ENCODE assay signal across 1 cellular context in the genomic region with DNA sequence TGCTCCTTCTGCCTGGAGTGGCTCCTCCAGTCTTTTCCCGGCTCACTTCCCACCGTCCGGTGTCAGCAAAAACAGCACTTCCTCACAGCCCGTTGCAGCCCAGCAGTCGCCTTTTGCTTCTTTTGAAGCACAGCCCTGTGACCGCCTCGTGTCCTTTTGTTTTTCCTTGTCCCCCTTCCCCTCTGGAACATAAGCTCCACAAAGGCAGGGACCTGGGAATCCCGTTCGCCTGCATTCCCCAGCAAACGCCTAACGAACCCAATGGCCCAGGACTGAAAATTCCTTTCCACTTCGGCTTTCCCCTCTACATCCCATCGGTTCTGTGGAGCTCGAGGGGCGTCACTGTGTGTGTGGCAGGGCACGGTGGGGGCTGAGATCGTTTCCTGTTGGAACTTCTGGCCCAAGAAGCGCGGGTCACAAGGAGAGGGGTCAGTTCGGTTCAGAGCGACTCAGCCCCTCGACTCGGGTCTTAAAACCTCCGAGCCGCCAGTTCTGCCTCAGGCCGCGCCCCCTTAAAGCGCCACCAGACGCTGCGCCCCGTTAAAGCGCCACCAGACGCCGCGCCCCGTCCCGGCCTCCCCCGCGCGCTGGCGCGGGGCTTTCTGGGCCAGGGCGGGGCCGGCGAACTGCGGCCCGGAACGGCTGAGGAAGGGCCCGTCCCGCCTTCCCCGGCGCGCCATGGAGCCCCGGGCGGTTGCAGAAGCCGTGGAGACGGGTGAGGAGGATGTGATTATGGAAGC.
TF ChIP-seq lines count a peak whose summit lies in the region.

No MANE protein-coding gene starts in this region.

TF ChIP-seq in HEK293, 187 proteins besides CTCF, POLR2A, EP300 and RAD21 (continued from another document and continues in another):
- TF ChIP-seq, protein P1, sequence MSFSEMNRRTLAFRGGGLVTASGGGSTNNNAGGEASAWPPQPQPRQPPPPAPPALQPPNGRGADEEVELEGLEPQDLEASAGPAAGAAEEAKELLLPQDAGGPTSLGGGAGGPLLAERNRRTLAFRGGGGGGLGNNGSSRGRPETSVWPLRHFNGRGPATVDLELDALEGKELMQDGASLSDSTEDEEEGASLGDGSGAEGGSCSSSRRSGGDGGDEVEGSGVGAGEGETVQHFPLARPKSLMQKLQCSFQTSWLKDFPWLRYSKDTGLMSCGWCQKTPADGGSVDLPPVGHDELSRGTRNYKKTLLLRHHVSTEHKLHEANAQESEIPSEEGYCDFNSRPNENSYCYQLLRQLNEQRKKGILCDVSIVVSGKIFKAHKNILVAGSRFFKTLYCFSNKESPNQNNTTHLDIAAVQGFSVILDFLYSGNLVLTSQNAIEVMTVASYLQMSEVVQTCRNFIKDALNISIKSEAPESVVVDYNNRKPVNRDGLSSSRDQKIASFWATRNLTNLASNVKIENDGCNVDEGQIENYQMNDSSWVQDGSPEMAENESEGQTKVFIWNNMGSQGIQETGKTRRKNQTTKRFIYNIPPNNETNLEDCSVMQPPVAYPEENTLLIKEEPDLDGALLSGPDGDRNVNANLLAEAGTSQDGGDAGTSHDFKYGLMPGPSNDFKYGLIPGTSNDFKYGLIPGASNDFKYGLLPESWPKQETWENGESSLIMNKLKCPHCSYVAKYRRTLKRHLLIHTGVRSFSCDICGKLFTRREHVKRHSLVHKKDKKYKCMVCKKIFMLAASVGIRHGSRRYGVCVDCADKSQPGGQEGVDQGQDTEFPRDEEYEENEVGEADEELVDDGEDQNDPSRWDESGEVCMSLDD (tag by site-specific recombination; IDR thresholded peaks at IDR 0.05): 0 out of 2 replicates have a peak, but pooled peaks have one; percentile 19
- no peak for TF ChIP-seq ZNF707 (tag by site-specific recombination; IDR thresholded peaks at IDR 0.05)
- TF ChIP-seq ZNF776 (tag by site-specific recombination; IDR thresholded peaks at IDR 0.05; ENCODE audit: borderline replicate concordance): no peak
- no peak for TF ChIP-seq ZNF596 (tag by site-specific recombination; IDR thresholded peaks at IDR 0.05)
- TF ChIP-seq SETDB1 (IDR thresholded peaks at IDR 0.05; ENCODE audit: insufficient read length, low read length): no peak
- TF ChIP-seq, protein P2, sequence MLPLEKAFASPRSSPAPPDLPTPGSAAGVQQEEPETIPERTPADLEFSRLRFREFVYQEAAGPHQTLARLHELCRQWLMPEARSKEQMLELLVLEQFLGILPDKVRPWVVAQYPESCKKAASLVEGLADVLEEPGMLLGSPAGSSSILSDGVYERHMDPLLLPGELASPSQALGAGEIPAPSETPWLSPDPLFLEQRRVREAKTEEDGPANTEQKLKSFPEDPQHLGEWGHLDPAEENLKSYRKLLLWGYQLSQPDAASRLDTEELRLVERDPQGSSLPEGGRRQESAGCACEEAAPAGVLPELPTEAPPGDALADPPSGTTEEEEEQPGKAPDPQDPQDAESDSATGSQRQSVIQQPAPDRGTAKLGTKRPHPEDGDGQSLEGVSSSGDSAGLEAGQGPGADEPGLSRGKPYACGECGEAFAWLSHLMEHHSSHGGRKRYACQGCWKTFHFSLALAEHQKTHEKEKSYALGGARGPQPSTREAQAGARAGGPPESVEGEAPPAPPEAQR (tag by site-specific recombination; IDR thresholded peaks at IDR 0.05): no peak
- TF ChIP-seq TRIM28 (IDR thresholded peaks at IDR 0.05; ENCODE audit: borderline replicate concordance, low read length): no peak
- no peak for TF ChIP-seq ZNF571 (tag by site-specific recombination; IDR thresholded peaks at IDR 0.05)
- TF ChIP-seq, protein P3, sequence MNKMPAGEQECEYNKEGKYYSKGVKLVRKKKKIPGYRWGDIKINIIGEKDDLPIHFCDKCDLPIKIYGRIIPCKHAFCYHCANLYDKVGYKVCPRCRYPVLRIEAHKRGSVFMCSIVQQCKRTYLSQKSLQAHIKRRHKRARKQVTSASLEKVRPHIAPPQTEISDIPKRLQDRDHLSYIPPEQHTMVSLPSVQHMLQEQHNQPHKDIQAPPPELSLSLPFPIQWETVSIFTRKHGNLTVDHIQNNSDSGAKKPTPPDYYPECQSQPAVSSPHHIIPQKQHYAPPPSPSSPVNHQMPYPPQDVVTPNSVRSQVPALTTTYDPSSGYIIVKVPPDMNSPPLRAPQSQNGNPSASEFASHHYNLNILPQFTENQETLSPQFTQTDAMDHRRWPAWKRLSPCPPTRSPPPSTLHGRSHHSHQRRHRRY (tag by site-specific recombination; IDR thresholded peaks at IDR 0.05): no peak
- no peak for TF ChIP-seq WT1 (tag by site-specific recombination; IDR thresholded peaks at IDR 0.05)
- no peak for TF ChIP-seq ZNF350 (tag by site-specific recombination; IDR thresholded peaks at IDR 0.05)
- no peak for TF ChIP-seq ZNF473 (tag by site-specific recombination; IDR thresholded peaks at IDR 0.05)
- TF ChIP-seq KLF9 (tag by site-specific recombination; IDR thresholded peaks at IDR 0.05; ENCODE audit: low read depth): peak; percentile 66; the same call in 1 of the 2 replicates
- no peak for TF ChIP-seq ZEB2 (tag by site-specific recombination; IDR thresholded peaks at IDR 0.05)
- no peak for TF ChIP-seq ZFP3 (tag by site-specific recombination; IDR thresholded peaks at IDR 0.05; ENCODE audit: low read depth)
- no peak for TF ChIP-seq ZNF529 (tag by site-specific recombination; IDR thresholded peaks at IDR 0.05; ENCODE audit: insufficient replicate concordance)
- TF ChIP-seq ZNF677 (tag by site-specific recombination; IDR thresholded peaks at IDR 0.05): no peak
- TF ChIP-seq KLF1 (tag by site-specific recombination; IDR thresholded peaks at IDR 0.05): no peak
- peak; percentile 52; the same call in 1 of the 2 replicates for TF ChIP-seq KLF8 (tag by site-specific recombination; IDR thresholded peaks at IDR 0.05)
- no peak for TF ChIP-seq ZNF138 (tag by site-specific recombination; IDR thresholded peaks at IDR 0.05; ENCODE audit: borderline replicate concordance)
- no peak for TF ChIP-seq ZNF585B (tag by site-specific recombination; IDR thresholded peaks at IDR 0.05)
- TF ChIP-seq SCRT1 (tag by site-specific recombination; IDR thresholded peaks at IDR 0.05; ENCODE audit: borderline replicate concordance): no peak
- no peak for TF ChIP-seq ZNF211 (tag by site-specific recombination; IDR thresholded peaks at IDR 0.05; ENCODE audit: low read depth)
- no peak for TF ChIP-seq YY1 (tag by site-specific recombination; IDR thresholded peaks at IDR 0.05)
- TF ChIP-seq ZNF169 (tag by site-specific recombination; IDR thresholded peaks at IDR 0.05): no peak
- TF ChIP-seq, protein P4, sequence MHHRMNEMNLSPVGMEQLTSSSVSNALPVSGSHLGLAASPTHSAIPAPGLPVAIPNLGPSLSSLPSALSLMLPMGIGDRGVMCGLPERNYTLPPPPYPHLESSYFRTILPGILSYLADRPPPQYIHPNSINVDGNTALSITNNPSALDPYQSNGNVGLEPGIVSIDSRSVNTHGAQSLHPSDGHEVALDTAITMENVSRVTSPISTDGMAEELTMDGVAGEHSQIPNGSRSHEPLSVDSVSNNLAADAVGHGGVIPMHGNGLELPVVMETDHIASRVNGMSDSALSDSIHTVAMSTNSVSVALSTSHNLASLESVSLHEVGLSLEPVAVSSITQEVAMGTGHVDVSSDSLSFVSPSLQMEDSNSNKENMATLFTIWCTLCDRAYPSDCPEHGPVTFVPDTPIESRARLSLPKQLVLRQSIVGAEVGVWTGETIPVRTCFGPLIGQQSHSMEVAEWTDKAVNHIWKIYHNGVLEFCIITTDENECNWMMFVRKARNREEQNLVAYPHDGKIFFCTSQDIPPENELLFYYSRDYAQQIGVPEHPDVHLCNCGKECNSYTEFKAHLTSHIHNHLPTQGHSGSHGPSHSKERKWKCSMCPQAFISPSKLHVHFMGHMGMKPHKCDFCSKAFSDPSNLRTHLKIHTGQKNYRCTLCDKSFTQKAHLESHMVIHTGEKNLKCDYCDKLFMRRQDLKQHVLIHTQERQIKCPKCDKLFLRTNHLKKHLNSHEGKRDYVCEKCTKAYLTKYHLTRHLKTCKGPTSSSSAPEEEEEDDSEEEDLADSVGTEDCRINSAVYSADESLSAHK (tag by site-specific recombination; IDR thresholded peaks at IDR 0.05): no peak
- TF ChIP-seq ZNF341 (tag by site-specific recombination; IDR thresholded peaks at IDR 0.05; ENCODE audit: low read depth): 0 out of 2 replicates have a peak, but pooled peaks have one; percentile 2
- TF ChIP-seq, protein P5, sequence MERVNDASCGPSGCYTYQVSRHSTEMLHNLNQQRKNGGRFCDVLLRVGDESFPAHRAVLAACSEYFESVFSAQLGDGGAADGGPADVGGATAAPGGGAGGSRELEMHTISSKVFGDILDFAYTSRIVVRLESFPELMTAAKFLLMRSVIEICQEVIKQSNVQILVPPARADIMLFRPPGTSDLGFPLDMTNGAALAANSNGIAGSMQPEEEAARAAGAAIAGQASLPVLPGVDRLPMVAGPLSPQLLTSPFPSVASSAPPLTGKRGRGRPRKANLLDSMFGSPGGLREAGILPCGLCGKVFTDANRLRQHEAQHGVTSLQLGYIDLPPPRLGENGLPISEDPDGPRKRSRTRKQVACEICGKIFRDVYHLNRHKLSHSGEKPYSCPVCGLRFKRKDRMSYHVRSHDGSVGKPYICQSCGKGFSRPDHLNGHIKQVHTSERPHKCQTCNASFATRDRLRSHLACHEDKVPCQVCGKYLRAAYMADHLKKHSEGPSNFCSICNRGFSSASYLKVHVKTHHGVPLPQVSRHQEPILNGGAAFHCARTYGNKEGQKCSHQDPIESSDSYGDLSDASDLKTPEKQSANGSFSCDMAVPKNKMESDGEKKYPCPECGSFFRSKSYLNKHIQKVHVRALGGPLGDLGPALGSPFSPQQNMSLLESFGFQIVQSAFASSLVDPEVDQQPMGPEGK (tag by site-specific recombination; IDR thresholded peaks at IDR 0.05): 0 out of 2 replicates have a peak, but pooled peaks have one; percentile 39
- TF ChIP-seq, protein P6, sequence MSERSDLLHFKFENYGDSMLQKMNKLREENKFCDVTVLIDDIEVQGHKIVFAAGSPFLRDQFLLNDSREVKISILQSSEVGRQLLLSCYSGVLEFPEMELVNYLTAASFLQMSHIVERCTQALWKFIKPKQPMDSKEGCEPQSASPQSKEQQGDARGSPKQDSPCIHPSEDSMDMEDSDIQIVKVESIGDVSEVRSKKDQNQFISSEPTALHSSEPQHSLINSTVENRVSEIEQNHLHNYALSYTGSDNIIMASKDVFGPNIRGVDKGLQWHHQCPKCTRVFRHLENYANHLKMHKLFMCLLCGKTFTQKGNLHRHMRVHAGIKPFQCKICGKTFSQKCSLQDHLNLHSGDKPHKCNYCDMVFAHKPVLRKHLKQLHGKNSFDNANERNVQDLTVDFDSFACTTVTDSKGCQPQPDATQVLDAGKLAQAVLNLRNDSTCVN (tag by site-specific recombination; optimal IDR thresholded peaks at IDR 0.05): no peak
- TF ChIP-seq, protein P7, sequence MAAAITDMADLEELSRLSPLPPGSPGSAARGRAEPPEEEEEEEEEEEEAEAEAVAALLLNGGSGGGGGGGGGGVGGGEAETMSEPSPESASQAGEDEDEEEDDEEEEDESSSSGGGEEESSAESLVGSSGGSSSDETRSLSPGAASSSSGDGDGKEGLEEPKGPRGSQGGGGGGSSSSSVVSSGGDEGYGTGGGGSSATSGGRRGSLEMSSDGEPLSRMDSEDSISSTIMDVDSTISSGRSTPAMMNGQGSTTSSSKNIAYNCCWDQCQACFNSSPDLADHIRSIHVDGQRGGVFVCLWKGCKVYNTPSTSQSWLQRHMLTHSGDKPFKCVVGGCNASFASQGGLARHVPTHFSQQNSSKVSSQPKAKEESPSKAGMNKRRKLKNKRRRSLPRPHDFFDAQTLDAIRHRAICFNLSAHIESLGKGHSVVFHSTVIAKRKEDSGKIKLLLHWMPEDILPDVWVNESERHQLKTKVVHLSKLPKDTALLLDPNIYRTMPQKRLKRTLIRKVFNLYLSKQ (tag by site-specific recombination; IDR thresholded peaks at IDR 0.05; ENCODE audit: borderline replicate concordance): no peak
- no peak for TF ChIP-seq ZNF830 (tag by site-specific recombination; IDR thresholded peaks at IDR 0.05; ENCODE audit: low read depth)
- TF ChIP-seq ZBTB48 (tag by site-specific recombination; IDR thresholded peaks at IDR 0.05): no peak
- TF ChIP-seq ZBTB17 (tag by site-specific recombination; IDR thresholded peaks at IDR 0.05): no peak
- no peak for TF ChIP-seq ZNF555 (tag by site-specific recombination; conservative IDR thresholded peaks at IDR 0.05)
- TF ChIP-seq, protein P8, sequence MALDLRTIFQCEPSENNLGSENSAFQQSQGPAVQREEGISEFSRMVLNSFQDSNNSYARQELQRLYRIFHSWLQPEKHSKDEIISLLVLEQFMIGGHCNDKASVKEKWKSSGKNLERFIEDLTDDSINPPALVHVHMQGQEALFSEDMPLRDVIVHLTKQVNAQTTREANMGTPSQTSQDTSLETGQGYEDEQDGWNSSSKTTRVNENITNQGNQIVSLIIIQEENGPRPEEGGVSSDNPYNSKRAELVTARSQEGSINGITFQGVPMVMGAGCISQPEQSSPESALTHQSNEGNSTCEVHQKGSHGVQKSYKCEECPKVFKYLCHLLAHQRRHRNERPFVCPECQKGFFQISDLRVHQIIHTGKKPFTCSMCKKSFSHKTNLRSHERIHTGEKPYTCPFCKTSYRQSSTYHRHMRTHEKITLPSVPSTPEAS (tag by site-specific recombination; IDR thresholded peaks at IDR 0.05): no peak
- TF ChIP-seq, protein P9, sequence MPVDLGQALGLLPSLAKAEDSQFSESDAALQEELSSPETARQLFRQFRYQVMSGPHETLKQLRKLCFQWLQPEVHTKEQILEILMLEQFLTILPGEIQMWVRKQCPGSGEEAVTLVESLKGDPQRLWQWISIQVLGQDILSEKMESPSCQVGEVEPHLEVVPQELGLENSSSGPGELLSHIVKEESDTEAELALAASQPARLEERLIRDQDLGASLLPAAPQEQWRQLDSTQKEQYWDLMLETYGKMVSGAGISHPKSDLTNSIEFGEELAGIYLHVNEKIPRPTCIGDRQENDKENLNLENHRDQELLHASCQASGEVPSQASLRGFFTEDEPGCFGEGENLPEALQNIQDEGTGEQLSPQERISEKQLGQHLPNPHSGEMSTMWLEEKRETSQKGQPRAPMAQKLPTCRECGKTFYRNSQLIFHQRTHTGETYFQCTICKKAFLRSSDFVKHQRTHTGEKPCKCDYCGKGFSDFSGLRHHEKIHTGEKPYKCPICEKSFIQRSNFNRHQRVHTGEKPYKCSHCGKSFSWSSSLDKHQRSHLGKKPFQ (tag by site-specific recombination; IDR thresholded peaks at IDR 0.05): no peak
- TF ChIP-seq ZNF214 (tag by site-specific recombination; IDR thresholded peaks at IDR 0.05; ENCODE audit: borderline replicate concordance): no peak
- no peak for TF ChIP-seq ZNF24 (tag by site-specific recombination; IDR thresholded peaks at IDR 0.05)
- TF ChIP-seq ZNF175 (tag by site-specific recombination; IDR thresholded peaks at IDR 0.05): no peak
- TF ChIP-seq, protein P10, sequence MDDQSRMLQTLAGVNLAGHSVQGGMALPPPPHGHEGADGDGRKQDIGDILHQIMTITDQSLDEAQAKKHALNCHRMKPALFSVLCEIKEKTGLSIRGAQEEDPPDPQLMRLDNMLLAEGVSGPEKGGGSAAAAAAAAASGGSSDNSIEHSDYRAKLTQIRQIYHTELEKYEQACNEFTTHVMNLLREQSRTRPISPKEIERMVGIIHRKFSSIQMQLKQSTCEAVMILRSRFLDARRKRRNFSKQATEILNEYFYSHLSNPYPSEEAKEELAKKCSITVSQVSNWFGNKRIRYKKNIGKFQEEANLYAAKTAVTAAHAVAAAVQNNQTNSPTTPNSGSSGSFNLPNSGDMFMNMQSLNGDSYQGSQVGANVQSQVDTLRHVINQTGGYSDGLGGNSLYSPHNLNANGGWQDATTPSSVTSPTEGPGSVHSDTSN (CRISPR knock-in tag; IDR thresholded peaks at IDR 0.05): no peak
- TF ChIP-seq MYNN (tag by site-specific recombination; IDR thresholded peaks at IDR 0.05; ENCODE audit: borderline replicate concordance): no peak
- TF ChIP-seq SALL2 (tag by site-specific recombination; IDR thresholded peaks at IDR 0.05; ENCODE audit: borderline replicate concordance): no peak
- no peak for TF ChIP-seq BCL11B (tag by site-specific recombination; IDR thresholded peaks at IDR 0.05; ENCODE audit: low read depth)
- TF ChIP-seq ZSCAN30 (tag by site-specific recombination; IDR thresholded peaks at IDR 0.05): peak; percentile 49; the same call in 1 of the 2 replicates
- TF ChIP-seq ZNF10 (tag by site-specific recombination; IDR thresholded peaks at IDR 0.05): no peak
